Comparison of ENCODE assay signal across 20 cellular contexts in the genomic region with DNA sequence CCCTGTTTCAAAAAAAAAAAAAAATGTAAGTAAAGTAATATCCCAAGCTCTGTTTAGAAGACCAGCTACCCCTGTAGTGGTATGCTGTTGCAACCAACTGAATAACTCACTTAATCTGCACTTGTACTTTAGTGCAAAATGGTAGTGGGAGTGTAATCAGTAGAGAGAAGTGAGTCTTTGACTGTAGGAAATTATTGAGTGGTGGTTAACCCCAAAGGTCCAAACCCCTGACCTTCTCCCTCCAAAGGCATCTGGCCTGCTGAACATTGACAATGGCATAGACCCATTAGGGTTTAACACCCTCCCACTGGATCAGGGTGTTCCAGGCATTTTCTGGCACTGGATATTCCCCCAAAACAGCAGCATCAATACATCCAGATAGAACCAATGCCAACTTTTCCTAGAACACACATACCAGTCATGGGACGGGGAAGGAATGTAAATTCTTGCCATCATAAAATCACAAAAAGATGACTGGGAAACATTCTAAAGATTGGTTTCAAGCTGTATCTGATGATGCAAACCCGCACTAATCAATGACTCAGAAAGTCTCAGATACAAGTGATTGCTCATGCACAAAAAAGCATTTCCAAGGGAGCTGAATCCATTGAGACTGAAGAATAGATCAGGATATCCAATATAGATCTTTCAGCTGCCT.
DNase-seq lines count a peak whose midpoint lies in the region; ATAC-seq and TF ChIP-seq lines count a peak whose summit lies in the region.
"Had no signal": no experiment of that assay in that cellular context is flagged by ENCODE, and none has a peak within 500 bp of the region (broad histone marks: within the 10 kb centered on the region; RNA-seq: fewer than 3 reads in every experiment).

No MANE protein-coding gene starts in this region.

- H3K9me2 ChIP-seq in Karpas-422 (replicated peaks; ENCODE audit: insufficient read depth, low read length) = no peaks in the 10 kb centered on the region

- H3K27me3 Mint-ChIP-seq in activated CD4-positive, alpha-beta T cell treated with anti-CD3 and anti-CD28 coated beads for 36 hours = no peaks in the 10 kb centered on the region
- no peaks in the 10 kb centered on the region for H3K27me3 Mint-ChIP-seq in stimulated activated naive B cell treated with anti-CD40 and anti-IgM and Interleukin-4, amounts not matched to agents 10 μg/mL and 1 μg/mL and 100 μg/mL, for 72 hours
- H3K27me3 Mint-ChIP-seq: progenitor cell of endocrine pancreas, type B pancreatic cell had no signal

- no peak for ATAC-seq in activated CD4-positive, alpha-beta T cell treated with anti-CD3 and anti-CD28 coated beads for 36 hours
- peak; percentile 38 for ATAC-seq in HG03354 (IDR thresholded peaks at IDR 0.05; ENCODE audit: poor library complexity, severe bottlenecking, unreplicated experiment)
- peak; percentile 22 to 58 for ATAC-seq in stimulated activated naive B cell treated with anti-CD40 and anti-IgM and Interleukin-4, amounts not matched to agents 10 μg/mL and 1 μg/mL and 100 μg/mL, for 72 hours (replicated peaks)
- ATAC-seq: CD8-positive, alpha-beta T cell had no signal

- intact Hi-C loops in activated CD4-positive, alpha-beta T cell treated with anti-CD3 and anti-CD28 coated beads for 36 hours (cut with DNase I, micrococcal nuclease) = no loop called here

- CTCF ChIA-PET in activated CD4-positive, alpha-beta T cell treated with anti-CD3 and anti-CD28 coated beads for 36 hours (lab: Charles Lee) = interaction anchor here (1.6 to 3.5 kb wide), 2 partner anchors 9 to 10 kb away, joined by 6 to 16 read pairs; no protein-coding TSS in a partner anchor

- no peak overlapping the region for H3K9ac ChIP-seq in Karpas-422 (ENCODE audit: low read length)
- H3K9ac ChIP-seq: KMS-11 had no signal

- no peaks in the 10 kb centered on the region for H3K79me2 ChIP-seq in Karpas-422 (ENCODE audit: low read length)

- peaks cover 20% of the 10 kb centered on the region for H3K9me3 Mint-ChIP-seq in activated CD4-positive, alpha-beta T cell treated with anti-CD3 and anti-CD28 coated beads for 36 hours (ENCODE audit: low read depth)
- peaks cover 10 to 11% of the 10 kb centered on the region in 2 donors for H3K9me3 Mint-ChIP-seq in stimulated activated naive B cell treated with anti-CD40 and anti-IgM and Interleukin-4, amounts not matched to agents 10 μg/mL and 1 μg/mL and 100 μg/mL, for 72 hours
- H3K9me3 Mint-ChIP-seq: CD8-positive, alpha-beta T cell; nephron progenitor cell; type B pancreatic cell had no signal

- no peaks in the 10 kb centered on the region for H3K27me3 ChIP-seq in Karpas-422 (ENCODE audit: low read length)

- no peak overlapping the region for H3K4me3 ChIP-seq in epithelial cell of esophagus (ENCODE audit: low read length)
- no peak overlapping the region for H3K4me3 ChIP-seq in Karpas-422 (ENCODE audit: low read length)

- peak overlapping the region; percentile 79 for H3K27ac Mint-ChIP-seq in activated CD4-positive, alpha-beta T cell treated with anti-CD3 and anti-CD28 coated beads for 36 hours
- H3K27ac Mint-ChIP-seq in stimulated activated naive B cell treated with anti-CD40 and anti-IgM and Interleukin-4, amounts not matched to agents 10 μg/mL and 1 μg/mL and 100 μg/mL, for 72 hours = no peak overlapping the region
- H3K27ac Mint-ChIP-seq: brain; CD8-positive, alpha-beta T cell; dendritic cell treated with granulocyte-macrophage colony-stimulating factor and Interleukin-4, amounts not matched to agents 40 ng/mL and 50 ng/mL, for 4 days; nephron progenitor cell; progenitor cell of endocrine pancreas; type B pancreatic cell had no signal

- no peak overlapping the region for H3K27ac ChIP-seq in Karpas-422 (ENCODE audit: low read length)
- H3K27ac ChIP-seq: KMS-11 had no signal

- POLR2A ChIA-PET in activated CD4-positive, alpha-beta T cell treated with anti-CD3 and anti-CD28 coated beads for 36 hours (lab: Charles Lee) = interaction anchor here (0.6 to 1.1 kb wide), 3 partner anchors 40 to 70 kb away, joined by 3 to 4 read pairs (median 4); no protein-coding TSS in a partner anchor

- no peaks in the 10 kb centered on the region for H3K36me3 ChIP-seq in Karpas-422 (ENCODE audit: insufficient read depth, low read length)

- no peak for TF ChIP-seq CTCF in epithelial cell of esophagus (IDR thresholded peaks at IDR 0.05; ENCODE audit: insufficient read depth, low read depth, low read length, missing control alignments)

- H3K4me1 ChIP-seq in Karpas-422 (ENCODE audit: low read length) = no peaks in the 10 kb centered on the region

- no peak overlapping the region for H2AFZ ChIP-seq in Karpas-422 (ENCODE audit: low read length)

- no peaks in the 10 kb centered on the region for H3K9me3 ChIP-seq in Karpas-422 (ENCODE audit: low read length)

- H3K4me1 Mint-ChIP-seq in activated CD4-positive, alpha-beta T cell treated with anti-CD3 and anti-CD28 coated beads for 36 hours = peaks cover 50% of the 10 kb centered on the region
- H3K4me1 Mint-ChIP-seq in stimulated activated naive B cell treated with anti-CD40 and anti-IgM and Interleukin-4, amounts not matched to agents 10 μg/mL and 1 μg/mL and 100 μg/mL, for 72 hours = peaks cover 32 to 52% of the 10 kb centered on the region in 2 donors
- H3K4me1 Mint-ChIP-seq: brain had no signal

- H3K36me3 Mint-ChIP-seq in activated CD4-positive, alpha-beta T cell treated with anti-CD3 and anti-CD28 coated beads for 36 hours (ENCODE audit: low read depth) = peaks cover 66% of the 10 kb centered on the region
- H3K36me3 Mint-ChIP-seq in stimulated activated naive B cell treated with anti-CD40 and anti-IgM and Interleukin-4, amounts not matched to agents 10 μg/mL and 1 μg/mL and 100 μg/mL, for 72 hours = peaks cover 19 to 41% of the 10 kb centered on the region in 2 donors
- H3K36me3 Mint-ChIP-seq: CD8-positive, alpha-beta T cell; type B pancreatic cell had no signal

- H3K4me2 ChIP-seq in Karpas-422 (ENCODE audit: low read depth, low read length, poor library complexity, severe bottlenecking) = no peak overlapping the region
- H3K4me2 ChIP-seq: KMS-11 had no signal

- no peak for DNase-seq in activated CD4-positive, alpha-beta T cell treated with anti-CD3 and anti-CD28 coated beads for 36 hours
- DNase-seq in activated CD4-positive, alpha-beta T cell treated with anti-CD3 and anti-CD28 coated beads, Interleukin-2, amount 50 U/mL, for 48 hours = no peak
- peak; percentile 2 for DNase-seq in epithelial cell of esophagus (ENCODE audit: low read depth)
- no peak for DNase-seq in stimulated activated naive B cell treated with anti-CD40 and anti-IgM and Interleukin-4, amounts not matched to agents 10 μg/mL and 1 μg/mL and 100 μg/mL, for 72 hours
- no peak for DNase-seq in mesenteric fat pad (ENCODE audit: low spot score)
- no peak for DNase-seq in Karpas-422
- DNase-seq in NCI-H187 treated with DMSO at 0.1 percent for 48 hours (lab: John Stamatoyannopoulos, UW) = no peak
- DNase-seq: 8988T; activated CD4-positive, alpha-beta T cell treated with anti-CD3 and anti-CD28 coated beads, Interleukin-2, amount 50 U/mL, for 1 hour; activated naive CD4-positive, alpha-beta T cell treated with Interleukin-2 at 50 U/mL for 16 hours; CD8-positive, alpha-beta T cell; NCI-H1417; NCI-H82; nephron progenitor cell had no signal

- no peaks in the 10 kb centered on the region for H4K20me1 ChIP-seq in Karpas-422 (ENCODE audit: insufficient read depth, low read depth, low read length)

- H3K4me3 Mint-ChIP-seq in activated CD4-positive, alpha-beta T cell treated with anti-CD3 and anti-CD28 coated beads for 36 hours = no peak overlapping the region
- H3K4me3 Mint-ChIP-seq in stimulated activated naive B cell treated with anti-CD40 and anti-IgM and Interleukin-4, amounts not matched to agents 10 μg/mL and 1 μg/mL and 100 μg/mL, for 72 hours = no peak overlapping the region
- H3K4me3 Mint-ChIP-seq: brain; CD8-positive, alpha-beta T cell; dendritic cell treated with granulocyte-macrophage colony-stimulating factor and Interleukin-4, amounts not matched to agents 40 ng/mL and 50 ng/mL, for 4 days; nephron progenitor cell; type B pancreatic cell had no signal
